ENCODE assay signal across 27 cellular contexts in genomic region chr10:61342817-61343572, GRCh38.
A peak's percentile ranks its signal among the peaks of the same experiment; 100 is the strongest.
DNase-seq lines count a peak whose midpoint lies in the region; ATAC-seq, FAIRE-seq and TF ChIP-seq lines count a peak whose summit lies in the region.
"Had no signal": no experiment of that assay in that cellular context is flagged by ENCODE, and none has a peak within 500 bp of the region (broad histone marks: within the 10 kb centered on the region; RNA-seq: fewer than 3 reads in every experiment).

No MANE protein-coding gene starts in this region.

- H3K4me1 ChIP-seq in CD4-positive, alpha-beta memory T cell (ENCODE audit: insufficient read depth, low read length): peaks cover 10% of the 10 kb centered on the region
- H3K4me1 ChIP-seq in HepG2 (ENCODE audit: insufficient read depth, low read length): no peaks in the 10 kb centered on the region
- H3K4me1 ChIP-seq: BLaER1 treated with 17β-estradiol and CSF1 and Interleukin-3, amounts not matched to agents 10 nM and 100 nM; SJSA1 had no signal

- H3K4me3 Mint-ChIP-seq in CD4-positive, alpha-beta memory T cell: peak overlapping the region in 3 of 8 donors; percentile 6 to 47 (median 12)
- H3K4me3 Mint-ChIP-seq in activated CD8-positive, alpha-beta T cell treated with anti-CD3 and anti-CD28 coated beads for 36 hours: no peak overlapping the region

- no peak for TF ChIP-seq CTCF in activated CD8-positive, alpha-beta T cell treated with anti-CD3 and anti-CD28 coated beads for 36 hours (IDR thresholded peaks at IDR 0.05)
- TF ChIP-seq CTCF in HepG2 (CRISPR knock-in tag; IDR thresholded peaks at IDR 0.05): no peak

- no peaks in the 10 kb centered on the region for H4K20me1 ChIP-seq in HepG2 (ENCODE audit: insufficient read depth, low read length)
- H4K20me1 ChIP-seq: BLaER1 treated with 17β-estradiol and CSF1 and Interleukin-3, amounts not matched to agents 10 nM and 100 nM had no signal

- no peak overlapping the region for H3K4me3 ChIP-seq in CD4-positive, alpha-beta memory T cell (ENCODE audit: low read length in 2 of 2)
- H3K4me3 ChIP-seq in HepG2 (replicated peaks in 1 of 3; ENCODE audit: insufficient read depth in 1 of 3, low read depth in 2 of 3, low read length in 3 of 3): no peak overlapping the region
- H3K4me3 ChIP-seq: BLaER1 treated with 17β-estradiol and CSF1 and Interleukin-3, amounts not matched to agents 10 nM and 100 nM; SJSA1 had no signal

- H3K36me3 Mint-ChIP-seq in CD4-positive, alpha-beta memory T cell: no peaks in the 10 kb centered on the region
- no peaks in the 10 kb centered on the region for H3K36me3 Mint-ChIP-seq in activated CD8-positive, alpha-beta T cell treated with anti-CD3 and anti-CD28 coated beads for 36 hours (ENCODE audit: low read depth)
- H3K36me3 Mint-ChIP-seq: CD8-positive, alpha-beta memory T cell had no signal

- no peaks in the 10 kb centered on the region for H3K36me3 ChIP-seq in CD4-positive, alpha-beta memory T cell (ENCODE audit: insufficient read depth, low read length)
- H3K36me3 ChIP-seq in HepG2 (replicated peaks in 1 of 2; ENCODE audit: control insufficient read depth in 1 of 2, insufficient read depth in 2 of 2, low read length in 2 of 2): no peaks in the 10 kb centered on the region
- H3K36me3 ChIP-seq: BLaER1 treated with 17β-estradiol and CSF1 and Interleukin-3, amounts not matched to agents 10 nM and 100 nM; SJSA1 had no signal

- peak; percentile 27 for ATAC-seq in activated CD8-positive, alpha-beta T cell treated with anti-CD3 and anti-CD28 coated beads for 36 hours
- ATAC-seq in HepG2 (no peak), GM19035 (IDR thresholded peaks at IDR 0.05; ENCODE audit: unreplicated experiment) (no peak)
- ATAC-seq: Right ventricle myocardium inferior had no signal

- TF ChIP-seq POLR2A in HepG2 (IDR thresholded peaks at IDR 0.05; ENCODE audit: insufficient read depth in 1 of 2, low read depth in 2 of 2, low read length in 2 of 2): no peak

- TF ChIP-seq EP300 in HepG2 (IDR thresholded peaks at IDR 0.05; ENCODE audit: low read depth in 2 of 2, low read length in 2 of 2) (no peak), HepG2 (CRISPR knock-in tag; IDR thresholded peaks at IDR 0.05; ENCODE audit: borderline replicate concordance) (no peak)

- peaks cover 9 to 11% (median 10%) of the 10 kb centered on the region in 4 donors for H3K4me1 Mint-ChIP-seq in CD4-positive, alpha-beta memory T cell
- H3K4me1 Mint-ChIP-seq in activated CD8-positive, alpha-beta T cell treated with anti-CD3 and anti-CD28 coated beads for 36 hours (ENCODE audit: low read depth): peaks cover 10% of the 10 kb centered on the region

- H3K27ac Mint-ChIP-seq in CD4-positive, alpha-beta memory T cell: peak overlapping the region in 3 of 7 donors; percentile 27 to 90 (median 73)
- H3K27ac Mint-ChIP-seq in activated CD8-positive, alpha-beta T cell treated with anti-CD3 and anti-CD28 coated beads for 36 hours: no peak overlapping the region
- H3K27ac Mint-ChIP-seq: CD8-positive, alpha-beta memory T cell had no signal

- H2AFZ ChIP-seq in HepG2 (ENCODE audit: low read length): no peak overlapping the region

- DNase-seq in NCI-H2227 (lab: John Stamatoyannopoulos, UW; ENCODE audit: unreplicated experiment): peak; percentile 2
- DNase-seq in NCI-H2227 treated with DMSO at 0.1 percent for 48 hours (lab: John Stamatoyannopoulos, UW): no peak
- DNase-seq in CD4-positive, alpha-beta memory T cell: peak in 4 of 5 donors; percentile 0 to 15 (median 8)
- DNase-seq in activated CD8-positive, alpha-beta T cell treated with anti-CD3 and anti-CD28 coated beads for 36 hours: no peak
- DNase-seq in HepG2 (ENCODE audit: low spot score): no peak
- DNase-seq in HuH-7.5 (ENCODE audit: low spot score): no peak
- DNase-seq in epidermal melanocyte (ENCODE audit: insufficient read length, low spot score): no peak
- DNase-seq: 8988T, Calu3, DMS153, EL, GF-D8, GOT3, HCEC 1CT, NCI-H1092, NCI-H1436 treated with DMSO at 0.1 percent for 48 hours, NCI-H1930, NCI-H345, NCI-H524, NCI-H82, OCI-M1 had no signal

- in situ Hi-C loops in HepG2 (cut with HindIII; ENCODE audit: extremely low pct_ligation_motif_present, low pct_unique_long_range_greater_than_20kb): no loop called here

- POLR2A ChIA-PET in CD4-positive, alpha-beta memory T cell (lab: Charles Lee; ENCODE audit: partially characterized antibody): no interaction called here
- POLR2A ChIA-PET in activated CD8-positive, alpha-beta T cell treated with anti-CD3 and anti-CD28 coated beads for 36 hours (lab: Charles Lee): no interaction called here
- POLR2A ChIA-PET in HepG2 (lab: Yijun Ruan, JAX): no interaction called here

- H3K27me3 ChIP-seq in CD4-positive, alpha-beta memory T cell (ENCODE audit: insufficient read depth, low read length): no peaks in the 10 kb centered on the region
- no peaks in the 10 kb centered on the region for H3K27me3 ChIP-seq in HepG2 (ENCODE audit: control insufficient read depth in 1 of 2, insufficient read depth in 2 of 2, low read length in 2 of 2)
- H3K27me3 ChIP-seq: BLaER1 treated with 17β-estradiol and CSF1 and Interleukin-3, amounts not matched to agents 10 nM and 100 nM had no signal

- 4% methylated on average over 4 of the region's 5 CpGs for WGBS in HepG2 (ENCODE audit: low lambda C conversion rate)

- no peak overlapping the region for H3K27ac ChIP-seq in CD4-positive, alpha-beta memory T cell (ENCODE audit: low read depth, low read length)
- H3K27ac ChIP-seq in HepG2 (ENCODE audit: extremely low read length, insufficient read depth, low read length): no peak overlapping the region
- H3K27ac ChIP-seq: BLaER1 treated with 17β-estradiol and CSF1 and Interleukin-3, amounts not matched to agents 10 nM and 100 nM; SJSA1 had no signal

- no peak overlapping the region for H3K4me2 ChIP-seq in HepG2 (ENCODE audit: low read depth, low read length)
- H3K4me2 ChIP-seq: BLaER1 treated with 17β-estradiol and CSF1 and Interleukin-3, amounts not matched to agents 10 nM and 100 nM had no signal

- TF ChIP-seq RAD21 in HepG2 (CRISPR knock-in tag; IDR thresholded peaks at IDR 0.05): no peak

- BruUV-seq in HepG2 (replicated peaks; lab: Mats Ljungman, UMichigan): no TSS peak

- no peaks in the 10 kb centered on the region for H3K27me3 Mint-ChIP-seq in CD4-positive, alpha-beta memory T cell
- H3K27me3 Mint-ChIP-seq in activated CD8-positive, alpha-beta T cell treated with anti-CD3 and anti-CD28 coated beads for 36 hours: no peaks in the 10 kb centered on the region
- H3K27me3 Mint-ChIP-seq: CD8-positive, alpha-beta memory T cell had no signal

- H3K9me3 Mint-ChIP-seq in CD4-positive, alpha-beta memory T cell: peaks cover 0 to 2% (median 0%) of the 10 kb centered on the region in 8 donors
- no peaks in the 10 kb centered on the region for H3K9me3 Mint-ChIP-seq in activated CD8-positive, alpha-beta T cell treated with anti-CD3 and anti-CD28 coated beads for 36 hours
- H3K9me3 Mint-ChIP-seq: CD8-positive, alpha-beta memory T cell had no signal

- H3K79me2 ChIP-seq in HepG2 (ENCODE audit: insufficient read depth, low read length): no peaks in the 10 kb centered on the region

- no peaks in the 10 kb centered on the region for H3K9me3 ChIP-seq in CD4-positive, alpha-beta memory T cell (ENCODE audit: control insufficient read depth in 1 of 2, low read length in 2 of 2)
- no peaks in the 10 kb centered on the region for H3K9me3 ChIP-seq in HepG2 (ENCODE audit: low read length)
- H3K9me3 ChIP-seq: BLaER1 treated with 17β-estradiol and CSF1 and Interleukin-3, amounts not matched to agents 10 nM and 100 nM; SJSA1 had no signal

- FAIRE-seq in HepG2 (lab: Jason Lieb, UNC): no peak
- FAIRE-seq: GM19239 had no signal

- CTCF ChIA-PET in CD4-positive, alpha-beta memory T cell (lab: Charles Lee; ENCODE audit: partially characterized antibody): no interaction called here
- CTCF ChIA-PET in activated CD8-positive, alpha-beta T cell treated with anti-CD3 and anti-CD28 coated beads for 36 hours (lab: Charles Lee): no interaction called here
- CTCF ChIA-PET in HepG2 (lab: Yijun Ruan, JAX; ENCODE audit: low intra/inter-chr PET ratio, low total read pairs): no interaction called here

- H3K9ac ChIP-seq in HepG2 (ENCODE audit: insufficient read depth, low read depth, low read length): no peak overlapping the region
- H3K9ac ChIP-seq: BLaER1 treated with 17β-estradiol and CSF1 and Interleukin-3, amounts not matched to agents 10 nM and 100 nM had no signal

- intact Hi-C loops in CD4-positive, alpha-beta memory T cell (cut with micrococcal nuclease): no loop called here
- intact Hi-C loops in activated CD8-positive, alpha-beta T cell treated with anti-CD3 and anti-CD28 coated beads for 36 hours (cut with micrococcal nuclease): no loop called here
- intact Hi-C loops in HepG2 (cut with micrococcal nuclease; ENCODE audit: unreplicated experiment): no loop called here

TF ChIP-seq in HepG2, 621 proteins besides CTCF, POLR2A, EP300 and RAD21:
- TF ChIP-seq ZC3H13 (CRISPR knock-in tag; IDR thresholded peaks at IDR 0.05) (no peak), MAFK (conservative IDR thresholded peaks at IDR 0.05 in 1 of 2, IDR thresholded peaks at IDR 0.05 in 1 of 2; ENCODE audit: low read length in 2 of 2) (peak in 1 of 2 experiments; percentile 50; a peak in 1 of 4 replicates), MAFF (IDR thresholded peaks at IDR 0.05; ENCODE audit: low read depth, low read length) (peak; percentile 30; the same call in 1 of the 2 replicates)

Comparison
In these comparisons a context has a peak if more than half of its experiments do, and no peak if none do; other contexts are left out.
1. DNase-seq: peak in NCI-H2227 (single experiment) and CD4-positive, alpha-beta memory T cell (4 of 5); none in NCI-H2227 treated with DMSO at 0.1 percent for 48 hours (single experiment), activated CD8-positive, alpha-beta T cell treated with anti-CD3 and anti-CD28 coated beads for 36 hours (single experiment), HepG2 (single experiment), HuH-7.5 (single experiment) and epidermal melanocyte (single experiment).